2 cellular contexts compared by ENCODE assay signal in genomic region chr5:111472579-111472978, GRCh38.
TF ChIP-seq lines count a peak whose summit lies in the region.

No MANE protein-coding gene starts in this region.

TF ChIP-seq in GM12878, 131 proteins besides CTCF, POLR2A, EP300 and RAD21 (continued from another document):
- TF ChIP-seq NR2F1 (conservative IDR thresholded peaks at IDR 0.05) = 0 out of 2 replicates have a peak, but pooled peaks have one; percentile 21
- no peak for TF ChIP-seq TCF3 (IDR thresholded peaks at IDR 0.05; ENCODE audit: borderline replicate concordance, insufficient read depth, low read depth, low read length)
- TF ChIP-seq SRF (IDR thresholded peaks at IDR 0.05; ENCODE audit: low read depth in 2 of 2, low read length in 2 of 2) = no peak
- TF ChIP-seq HDGF (IDR thresholded peaks at IDR 0.05) = peak; percentile 50; the same call in 1 of the 2 replicates

TF ChIP-seq in WTC11, 78 proteins besides CTCF, POLR2A, EP300 and RAD21 (continued from another document):
- TF ChIP-seq ERG (CRISPR knock-in tag; IDR thresholded peaks at IDR 0.05) = no peak
